1 cellular context compared by ENCODE assay signal in genomic region chr19:29941828-29942403, GRCh38.
TF ChIP-seq lines count a peak whose summit lies in the region.

A gene with protein sequence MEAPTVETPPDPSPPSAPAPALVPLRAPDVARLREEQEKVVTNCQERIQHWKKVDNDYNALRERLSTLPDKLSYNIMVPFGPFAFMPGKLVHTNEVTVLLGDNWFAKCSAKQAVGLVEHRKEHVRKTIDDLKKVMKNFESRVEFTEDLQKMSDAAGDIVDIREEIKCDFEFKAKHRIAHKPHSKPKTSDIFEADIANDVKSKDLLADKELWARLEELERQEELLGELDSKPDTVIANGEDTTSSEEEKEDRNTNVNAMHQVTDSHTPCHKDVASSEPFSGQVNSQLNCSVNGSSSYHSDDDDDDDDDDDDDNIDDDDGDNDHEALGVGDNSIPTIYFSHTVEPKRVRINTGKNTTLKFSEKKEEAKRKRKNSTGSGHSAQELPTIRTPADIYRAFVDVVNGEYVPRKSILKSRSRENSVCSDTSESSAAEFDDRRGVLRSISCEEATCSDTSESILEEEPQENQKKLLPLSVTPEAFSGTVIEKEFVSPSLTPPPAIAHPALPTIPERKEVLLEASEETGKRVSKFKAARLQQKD (plus strand): TSS chr19:29942239. CDS start chr19:29942548, 309 bp downstream.

TF ChIP-seq in H1, 55 proteins besides CTCF, POLR2A, EP300 and RAD21 (continued from another document):
- no peak for TF ChIP-seq GABPA (IDR thresholded peaks at IDR 0.05; ENCODE audit: borderline replicate concordance, insufficient read depth, low read length)
- peak; percentile 39 for TF ChIP-seq KDM4A (IDR thresholded peaks at IDR 0.05; ENCODE audit: low read depth, low read length, severe bottlenecking)
- TF ChIP-seq ATF3 (IDR thresholded peaks at IDR 0.05; ENCODE audit: insufficient read depth, low read depth, low read length) = no peak
- TF ChIP-seq E2F6 (IDR thresholded peaks at IDR 0.05) = peak; percentile 85
- peak; percentile 50; the same call in 1 of the 2 replicates for TF ChIP-seq POLR2AphosphoS5 (IDR thresholded peaks at IDR 0.05; ENCODE audit: low read depth, low read length)
- TF ChIP-seq TAF1 (IDR thresholded peaks at IDR 0.05; ENCODE audit: low read depth, low read length) = peak; percentile 61
